In genomic region chr1:201685485-201685884, GRCh38 we compare ENCODE assay signal across 25 cellular contexts.
"Had no signal": no experiment of that assay in that cellular context is flagged by ENCODE, and none has a peak within 500 bp of the region (broad histone marks: within the 10 kb centered on the region; RNA-seq: fewer than 3 reads in every experiment).

No MANE protein-coding gene starts in this region.

- ATAC-seq: activated T-cell treated with anti-CD3 and anti-CD28 coated beads, Interleukin-2, amount 50 U/mL, for 72 hours; gastroesophageal sphincter; heart right ventricle; left colon; lower lobe of right lung; natural killer cell treated with Interleukin-12 subunit alpha and Interleukin-12 subunit beta and Interleukin-15 and Interleukin-18, amount 100 ng/mL, for 72 hours had no signal

- H3K4me3 Mint-ChIP-seq: activated naive CD4-positive, alpha-beta T cell treated with anti-CD3 and anti-CD28 coated beads, Interleukin-2, amount 50 U/mL, for 24 hours; activated T-cell treated with anti-CD3 and anti-CD28 coated beads, Interleukin-2, amount 50 U/mL, for 72 hours; mesothelial cell of epicardium; natural killer cell treated with Interleukin-12 subunit alpha and Interleukin-12 subunit beta and Interleukin-15 and Interleukin-18, amount 100 ng/mL, for 72 hours; T-helper 1 cell treated with Interleukin-12 subunit alpha and Interleukin-12 subunit beta and Interleukin-4 antibody, amounts not matched to agents 30 μg/mL and 1 μg/mL, for 36 hours had no signal

- H3K27ac Mint-ChIP-seq: activated naive CD4-positive, alpha-beta T cell treated with anti-CD3 and anti-CD28 coated beads, Interleukin-2, amount 50 U/mL, for 24 hours; activated T-cell treated with anti-CD3 and anti-CD28 coated beads, Interleukin-2, amount 50 U/mL, for 72 hours; mesothelial cell of epicardium; natural killer cell treated with Interleukin-12 subunit alpha and Interleukin-12 subunit beta and Interleukin-15 and Interleukin-18, amount 100 ng/mL, for 72 hours; T-helper 1 cell treated with Interleukin-12 subunit alpha and Interleukin-12 subunit beta and Interleukin-4 antibody, amounts not matched to agents 30 μg/mL and 1 μg/mL, for 36 hours had no signal

- H3K27ac ChIP-seq: ascending aorta, breast epithelium, gastroesophageal sphincter, heart right ventricle, lower lobe of right lung, right atrium auricular region, tibial artery had no signal

- H3K36me3 ChIP-seq: ascending aorta, breast epithelium, gastroesophageal sphincter, lower lobe of right lung, right atrium auricular region, tibial artery had no signal

- H3K27me3 ChIP-seq: ascending aorta, breast epithelium, gastroesophageal sphincter, heart right ventricle, right atrium auricular region, tibial artery had no signal

- H3K9me3 ChIP-seq: ascending aorta, breast epithelium, gastroesophageal sphincter, heart right ventricle, lower lobe of right lung, right atrium auricular region, tibial artery had no signal

- DNase-seq: activated CD4-positive, CD25-positive, alpha-beta regulatory T cell treated with anti-CD3 and anti-CD28 coated beads, Interleukin-2, amount 50 U/mL, for 72 hours; activated CD8-positive, alpha-beta memory T cell treated with anti-CD3 and anti-CD28 coated beads for 24 hours; activated CD8-positive, alpha-beta memory T cell treated with anti-CD3 and anti-CD28 coated beads, Interleukin-2, amount 50 U/mL, for 48 hours; activated gamma-delta T cell; activated T-cell treated with anti-CD3 and anti-CD28 coated beads, Interleukin-2, amount 50 U/mL, for 72 hours; cerebellar nuclear complex; cortex of kidney; effector CD4-positive, alpha-beta T cell; heart right ventricle; islet precursor cell; left colon; lower lobe of right lung; occipital lobe; stimulated activated CD4-positive, alpha-beta T cell treated with anti-CD3 and anti-CD28 coated beads, Interleukin-12 subunit alpha, Interleukin-12 subunit beta, amount 100 ng/mL, for 4 hours; stimulated activated CD4-positive, alpha-beta T cell treated with anti-CD3 and anti-CD28 coated beads, Interleukin-1b, Interleukin-23, amount 100 ng/mL, for 48 hours; stimulated activated naive CD4-positive, alpha-beta T cell treated with Interleukin-2 at 50 U/mL for 16 hours; tibial artery had no signal

- H3K4me1 Mint-ChIP-seq: activated naive CD4-positive, alpha-beta T cell treated with anti-CD3 and anti-CD28 coated beads, Interleukin-2, amount 50 U/mL, for 24 hours had no signal

- H3K4me1 ChIP-seq: ascending aorta, breast epithelium, gastroesophageal sphincter, right atrium auricular region, tibial artery had no signal

- H3K36me3 Mint-ChIP-seq: activated naive CD4-positive, alpha-beta T cell treated with anti-CD3 and anti-CD28 coated beads, Interleukin-2, amount 50 U/mL, for 24 hours; natural killer cell treated with Interleukin-12 subunit alpha and Interleukin-12 subunit beta and Interleukin-15 and Interleukin-18, amount 100 ng/mL, for 72 hours had no signal

- H3K4me3 ChIP-seq: ascending aorta, breast epithelium, gastroesophageal sphincter, heart right ventricle, lower lobe of right lung, right atrium auricular region, tibial artery had no signal

- H3K9me3 Mint-ChIP-seq: activated naive CD4-positive, alpha-beta T cell treated with anti-CD3 and anti-CD28 coated beads, Interleukin-2, amount 50 U/mL, for 24 hours; activated T-cell treated with anti-CD3 and anti-CD28 coated beads, Interleukin-2, amount 50 U/mL, for 72 hours; natural killer cell treated with Interleukin-12 subunit alpha and Interleukin-12 subunit beta and Interleukin-15 and Interleukin-18, amount 100 ng/mL, for 72 hours; T-helper 1 cell treated with Interleukin-12 subunit alpha and Interleukin-12 subunit beta and Interleukin-4 antibody, amounts not matched to agents 30 μg/mL and 1 μg/mL, for 36 hours had no signal

- H3K27me3 Mint-ChIP-seq: activated naive CD4-positive, alpha-beta T cell treated with anti-CD3 and anti-CD28 coated beads, Interleukin-2, amount 50 U/mL, for 24 hours had no signal
